ENCODE assay signal across 8 cellular contexts in genomic region chr7:150420987-150421674, GRCh38. TPM values are rescaled to one million over a fixed set of nuclear protein-coding genes. Genes with fewer than 3 reads are reported as not detected.
DNase-seq lines count a peak whose midpoint lies in the region; ATAC-seq and TF ChIP-seq lines count a peak whose summit lies in the region.

No MANE protein-coding gene starts in this region.

- H3K27ac ChIP-seq in C4-2B (no peak overlapping the region), liver (ENCODE audit: low read depth in 1 of 2, low read length in 2 of 2) (no peak overlapping the region)

- no peaks in the 10 kb centered on the region for H3K36me3 ChIP-seq in liver (ENCODE audit: control insufficient read depth in 4 of 4, insufficient read depth in 3 of 4, low read depth in 1 of 4, low read length in 3 of 4)

- H3K9me3 Mint-ChIP-seq in central memory CD8-positive, alpha-beta T cell = no peaks in the 10 kb centered on the region

- peak; percentile 31 for DNase-seq in NCI-H510A (lab: John Stamatoyannopoulos, UW)
- peak; percentile 78 for DNase-seq in activated CD4-positive, alpha-beta T cell treated with anti-CD3 and anti-CD28 coated beads for 1 hour
- peak; percentile 76 to 83 for DNase-seq in central memory CD8-positive, alpha-beta T cell (ENCODE audit: low spot score in 2 of 2)
- DNase-seq in stimulated activated CD4-positive, alpha-beta T cell treated with anti-CD3 and anti-CD28 coated beads, TNF-alpha, amount 100 ng/mL, for 1 hour (ENCODE audit: low read depth in 3 of 3, low spot score in 1 of 3) = peak; percentile 73 to 79 (median 77)

- ATAC-seq in GM19351 (IDR thresholded peaks at IDR 0.05; ENCODE audit: unreplicated experiment) = peak; percentile 99
- peak; percentile 94 for ATAC-seq in HG03439 (IDR thresholded peaks at IDR 0.05; ENCODE audit: unreplicated experiment)
- peak; percentile 99 for ATAC-seq in central memory CD8-positive, alpha-beta T cell (replicated peaks; ENCODE audit: extremely low read depth, poor library complexity, severe bottlenecking)

- peak; percentile 95 to 96 for TF ChIP-seq RAD21 in liver (IDR thresholded peaks at IDR 0.05)

- peak overlapping the region; percentile 10 to 20 for H3K9ac ChIP-seq in liver (ENCODE audit: low read depth in 1 of 2, low read length in 2 of 2)

- TF ChIP-seq CTCF in C4-2B (conservative IDR thresholded peaks at IDR 0.05) = peak; percentile 99
- peak; percentile 81 for TF ChIP-seq CTCF in liver (IDR thresholded peaks at IDR 0.05; ENCODE audit: low read depth, low read length, missing input control)

- peak overlapping the region; percentile 52 for H3K27ac Mint-ChIP-seq in central memory CD8-positive, alpha-beta T cell (ENCODE audit: low read depth)

- H3K4me1 Mint-ChIP-seq in central memory CD8-positive, alpha-beta T cell = peaks cover 7% of the 10 kb centered on the region

- H3K9me3 ChIP-seq in liver (ENCODE audit: control insufficient read depth in 4 of 4, low read length in 3 of 4) = no peaks in the 10 kb centered on the region

- peaks cover 0 to 10% (median 7%) of the 10 kb centered on the region in 4 donors for H3K4me1 ChIP-seq in liver (ENCODE audit: control insufficient read depth in 4 of 4, insufficient read depth in 4 of 4, low read length in 3 of 4)

- H3K4me3 ChIP-seq in liver (ENCODE audit: low read depth in 1 of 3, low read length in 3 of 3) = no peak overlapping the region

- peaks cover 1% of the 10 kb centered on the region for H3K36me3 Mint-ChIP-seq in central memory CD8-positive, alpha-beta T cell (ENCODE audit: insufficient read depth)

- 17% methylated on average over 27 of the region's 27 CpGs for WGBS in liver

- H3K27me3 Mint-ChIP-seq in central memory CD8-positive, alpha-beta T cell = peaks cover 9% of the 10 kb centered on the region

- no peaks in the 10 kb centered on the region for H3K27me3 ChIP-seq in liver (ENCODE audit: control insufficient read depth in 4 of 4, insufficient read depth in 4 of 4, low read length in 3 of 4)

- H3K4me3 Mint-ChIP-seq in central memory CD8-positive, alpha-beta T cell = no peak overlapping the region

TF ChIP-seq in liver, 16 proteins besides CTCF, POLR2A, EP300 and RAD21:
- TF ChIP-seq FOXA1 (IDR thresholded peaks at IDR 0.05) (no peak), HNF4A (conservative IDR thresholded peaks at IDR 0.05) (peak in 1 of 2 donors; percentile 24), RXRA (IDR thresholded peaks at IDR 0.05) (peak in 1 of 2 donors; percentile 6), TAF1 (conservative IDR thresholded peaks at IDR 0.05) (no peak), SP1 (IDR thresholded peaks at IDR 0.05) (peak; percentile 22), NR2F2 (IDR thresholded peaks at IDR 0.05) (peak; percentile 11), YY1 (IDR thresholded peaks at IDR 0.05) (peak; percentile 22), ATF3 (IDR thresholded peaks at IDR 0.05) (no peak)

RNA-seq across cellular contexts. Expression of gene GIMAP8, which starts 29.3 kb away (rescaled TPM):
- 1 to 10 TPM; 8.8 to 9.4 TPM for total RNA-seq in liver
- polyA plus RNA-seq in liver = 1 to 10 TPM; 1.6 to 6.4 TPM

RNA-seq across cellular contexts. Expression of gene ZNF775, which starts 42.0 kb away (rescaled TPM):
- total RNA-seq in liver = 1 to 10 TPM in 1 of 2 donors, under 1 TPM in 1; 0.33 to 3.1 TPM
- under 1 TPM; 0.08 to 0.72 TPM for polyA plus RNA-seq in liver

RNA-seq across cellular contexts. Expression of gene REPIN1, which starts 52.5 kb away (rescaled TPM):
- 100 to 1,000 TPM in 1 of 2 donors, 10 to 100 TPM in 1; 44.4 to 118 TPM for total RNA-seq in liver
- 10 to 100 TPM; 17.1 to 65.8 TPM for polyA plus RNA-seq in liver
